In the genomic region with DNA sequence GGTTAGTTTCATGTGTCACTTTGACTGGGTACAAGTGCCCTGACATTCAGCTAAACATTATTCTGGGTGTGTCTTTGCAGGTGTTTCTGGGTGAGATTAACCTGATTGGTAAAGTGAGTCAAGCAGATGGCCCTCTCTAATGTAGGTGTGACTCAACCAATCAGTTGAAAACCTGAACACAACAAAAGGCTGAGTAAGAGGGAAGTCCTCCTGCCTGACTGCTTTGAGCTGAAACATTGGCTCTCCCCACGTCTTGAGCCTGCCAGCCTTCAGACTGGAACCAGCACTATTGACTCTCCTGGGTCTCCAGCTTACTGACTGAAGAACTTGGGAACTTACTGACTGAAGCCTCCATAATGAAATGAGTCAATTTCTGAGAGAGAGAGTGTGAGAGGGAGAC, we compare ENCODE assay signal across 18 cellular contexts.
DNase-seq lines count a peak whose midpoint lies in the region; ATAC-seq, FAIRE-seq and TF ChIP-seq lines count a peak whose summit lies in the region.
"Had no signal": no experiment of that assay in that cellular context is flagged by ENCODE, and none has a peak within 500 bp of the region (broad histone marks: within the 10 kb centered on the region; RNA-seq: fewer than 3 reads in every experiment).

No MANE protein-coding gene starts in this region.

- peaks cover 2% of the 10 kb centered on the region for H3K4me1 Mint-ChIP-seq in progenitor cell of endocrine pancreas (ENCODE audit: low read depth)
- H3K4me1 Mint-ChIP-seq in osteocyte (ENCODE audit: unreplicated experiment): no peaks in the 10 kb centered on the region
- H3K4me1 Mint-ChIP-seq in activated naive CD4-positive, alpha-beta T cell treated with anti-CD3 and anti-CD28 coated beads for 36 hours (ENCODE audit: low read depth): no peaks in the 10 kb centered on the region
- H3K4me1 Mint-ChIP-seq: CD4-positive, alpha-beta memory T cell had no signal

- intact Hi-C loops in activated naive CD4-positive, alpha-beta T cell treated with anti-CD3 and anti-CD28 coated beads for 36 hours (cut with micrococcal nuclease): no loop called here

- no peaks in the 10 kb centered on the region for H3K27me3 Mint-ChIP-seq in progenitor cell of endocrine pancreas
- H3K27me3 Mint-ChIP-seq in osteocyte (ENCODE audit: unreplicated experiment): peaks cover 4% of the 10 kb centered on the region
- H3K27me3 Mint-ChIP-seq in activated naive CD4-positive, alpha-beta T cell treated with anti-CD3 and anti-CD28 coated beads for 36 hours (ENCODE audit: low read depth): no peaks in the 10 kb centered on the region
- H3K27me3 Mint-ChIP-seq: CD4-positive, alpha-beta memory T cell had no signal

- peak; percentile 84 for ATAC-seq in esophagus mucosa

- no peak overlapping the region for H3K9ac ChIP-seq in keratinocyte (ENCODE audit: control insufficient read depth, extremely low read depth, insufficient read depth, low read length)

- H3K4me3 Mint-ChIP-seq in progenitor cell of endocrine pancreas (ENCODE audit: low read depth) (no peak overlapping the region), osteocyte (ENCODE audit: unreplicated experiment) (no peak overlapping the region)
- H3K4me3 Mint-ChIP-seq in activated naive CD4-positive, alpha-beta T cell treated with anti-CD3 and anti-CD28 coated beads for 36 hours: no peak overlapping the region
- H3K4me3 Mint-ChIP-seq: CD4-positive, alpha-beta memory T cell; HFFc6 had no signal

- no peak overlapping the region for H3K27ac ChIP-seq in keratinocyte (ENCODE audit: control insufficient read depth, insufficient read depth, low read length)

- TF ChIP-seq CTCF in epithelial cell of esophagus (IDR thresholded peaks at IDR 0.05; ENCODE audit: insufficient read depth, low read depth, low read length, missing control alignments) (no peak), keratinocyte (optimal IDR thresholded peaks at IDR 0.05 in 1 of 3, IDR thresholded peaks at IDR 0.05 in 1 of 3, conservative IDR thresholded peaks at IDR 0.05 in 1 of 3; ENCODE audit: extremely low read depth in 1 of 3, insufficient read depth in 2 of 3, low read length in 3 of 3) (no peak), progenitor cell of endocrine pancreas (IDR thresholded peaks at IDR 0.05; ENCODE audit: unreplicated experiment) (no peak), osteocyte (IDR thresholded peaks at IDR 0.05) (no peak)

- no peaks in the 10 kb centered on the region for H3K36me3 ChIP-seq in keratinocyte (ENCODE audit: control insufficient read depth in 2 of 2, extremely low read depth in 1 of 2, insufficient read depth in 2 of 2, low read length in 2 of 2)
- H3K36me3 ChIP-seq: HAP-1 had no signal

- DNase-seq in epithelial cell of esophagus (ENCODE audit: low read depth): peak; percentile 76
- no peak for DNase-seq in keratinocyte (ENCODE audit: low read depth, low spot score)
- no peak for DNase-seq in progenitor cell of endocrine pancreas (ENCODE audit: low spot score, unreplicated experiment)
- no peak for DNase-seq in activated naive CD4-positive, alpha-beta T cell treated with anti-CD3 and anti-CD28 coated beads, Interleukin-2, amount 50 U/mL, for 16 hours
- DNase-seq in osteocyte (ENCODE audit: extremely low spot score, unreplicated experiment): no peak
- no peak for DNase-seq in activated naive CD4-positive, alpha-beta T cell treated with anti-CD3 and anti-CD28 coated beads for 36 hours
- DNase-seq: C1 segment of cervical spinal cord; Calu3; CD4-positive, alpha-beta memory T cell; COR-L47; DND-41; GOT3; HFFc6 had no signal

- no peak overlapping the region for H3K4me3 ChIP-seq in epithelial cell of esophagus (ENCODE audit: low read length)
- H3K4me3 ChIP-seq in keratinocyte (ENCODE audit: control insufficient read depth in 2 of 3, extremely low read depth in 1 of 3, insufficient read depth in 2 of 3, low read depth in 1 of 3, low read length in 3 of 3): no peak overlapping the region
- H3K4me3 ChIP-seq: HAP-1 had no signal

- H3K9me3 Mint-ChIP-seq in progenitor cell of endocrine pancreas (ENCODE audit: low read depth) (no peaks in the 10 kb centered on the region), osteocyte (ENCODE audit: unreplicated experiment) (no peaks in the 10 kb centered on the region)
- no peaks in the 10 kb centered on the region for H3K9me3 Mint-ChIP-seq in activated naive CD4-positive, alpha-beta T cell treated with anti-CD3 and anti-CD28 coated beads for 36 hours
- H3K9me3 Mint-ChIP-seq: HFFc6 had no signal

- H2AFZ ChIP-seq in keratinocyte (ENCODE audit: control insufficient read depth, low read length): no peak overlapping the region

- no peaks in the 10 kb centered on the region for H3K27me3 ChIP-seq in keratinocyte (ENCODE audit: control insufficient read depth, extremely low read depth, insufficient read depth, low read length)

- peaks cover 14% of the 10 kb centered on the region for H3K4me1 ChIP-seq in keratinocyte (ENCODE audit: control insufficient read depth, extremely low read depth, insufficient read depth, low read length)
- H3K4me1 ChIP-seq: HAP-1 had no signal

- dilution Hi-C loops in keratinocyte (cut with MboI; ENCODE audit: extremely low pct_ligation_motif_present, low sequenced_read_pairs): no loop called here

- H3K4me2 ChIP-seq in keratinocyte (ENCODE audit: control insufficient read depth, extremely low read depth, insufficient read depth, low read depth, low read length): no peak overlapping the region

- CTCF ChIA-PET in activated naive CD4-positive, alpha-beta T cell treated with anti-CD3 and anti-CD28 coated beads for 36 hours (lab: Charles Lee): interaction anchor here (1.9 kb wide), 1 partner anchor 35 kb away, joined by 5 read pairs; no protein-coding TSS in a partner anchor

- H3K27ac Mint-ChIP-seq in progenitor cell of endocrine pancreas (peak overlapping the region; percentile 24), osteocyte (ENCODE audit: unreplicated experiment) (no peak overlapping the region)
- H3K27ac Mint-ChIP-seq in activated naive CD4-positive, alpha-beta T cell treated with anti-CD3 and anti-CD28 coated beads for 36 hours: no peak overlapping the region
- H3K27ac Mint-ChIP-seq: CD4-positive, alpha-beta memory T cell; HFFc6 had no signal

- H3K36me3 Mint-ChIP-seq in progenitor cell of endocrine pancreas (ENCODE audit: insufficient read depth): no peaks in the 10 kb centered on the region
- H3K36me3 Mint-ChIP-seq in osteocyte (ENCODE audit: unreplicated experiment): no peaks in the 10 kb centered on the region
- H3K36me3 Mint-ChIP-seq in activated naive CD4-positive, alpha-beta T cell treated with anti-CD3 and anti-CD28 coated beads for 36 hours (ENCODE audit: low read depth): no peaks in the 10 kb centered on the region
- H3K36me3 Mint-ChIP-seq: CD4-positive, alpha-beta memory T cell had no signal

- no peaks in the 10 kb centered on the region for H3K9me1 ChIP-seq in keratinocyte (ENCODE audit: control insufficient read depth, extremely low read depth, insufficient read depth, low read length)

- peak; percentile 83 for FAIRE-seq in keratinocyte (lab: Jason Lieb, UNC)
- FAIRE-seq: G401.6, GM12892, H54 had no signal

- H4K20me1 ChIP-seq in keratinocyte (ENCODE audit: control insufficient read depth, extremely low read depth, insufficient read depth, low read length): no peaks in the 10 kb centered on the region

- H3K79me2 ChIP-seq in keratinocyte (ENCODE audit: control insufficient read depth, insufficient read depth, low read length): no peaks in the 10 kb centered on the region

- H3K9me3 ChIP-seq in keratinocyte (ENCODE audit: control insufficient read depth, low read depth, low read length): no peaks in the 10 kb centered on the region
- H3K9me3 ChIP-seq: HAP-1 had no signal
